31 cellular contexts compared by ENCODE assay signal in genomic region chr4:70640192-70640591, GRCh38. TPM values are rescaled to one million over a fixed set of nuclear protein-coding genes. Genes with fewer than 3 reads are reported as not detected.
DNase-seq lines count a peak whose midpoint lies in the region; ATAC-seq and TF ChIP-seq lines count a peak whose summit lies in the region.
"Had no signal": no experiment of that assay in that cellular context is flagged by ENCODE, and none has a peak within 500 bp of the region (broad histone marks: within the 10 kb centered on the region; RNA-seq: fewer than 3 reads in every experiment).

No MANE protein-coding gene starts in this region.

- no peaks in the 10 kb centered on the region for H3K27me3 Mint-ChIP-seq in activated T-cell treated with anti-CD3 and anti-CD28 coated beads, Interleukin-2, amount 50 U/mL, for 72 hours (ENCODE audit: low read depth)
- peaks cover 2% of the 10 kb centered on the region for H3K27me3 Mint-ChIP-seq in activated T-helper 1 cell treated with anti-CD3 and anti-CD28 coated beads, Interleukin-12 subunit alpha, Interleukin-12 subunit beta, Interleukin-2, Interleukin-4 antibody, amounts not matched to agents 30 ng/mL and 10 ng/mL and 1 ng/mL, durations not matched to agents 14 hours and 24 hours and 36 hours (ENCODE audit: insufficient read depth)
- H3K27me3 Mint-ChIP-seq in endothelial cell (ENCODE audit: unreplicated experiment): no peaks in the 10 kb centered on the region
- H3K27me3 Mint-ChIP-seq in immature natural killer cell (ENCODE audit: low read depth in 3 of 3): peaks cover 2% of the 10 kb centered on the region in 3 donors

- ATAC-seq in activated T-cell treated with anti-CD3 and anti-CD28 coated beads, Interleukin-2, amount 50 U/mL, for 72 hours (replicated peaks in 1 of 2): peak; percentile 39 to 85
- ATAC-seq in GM19351 (IDR thresholded peaks at IDR 0.05; ENCODE audit: unreplicated experiment) (peak; percentile 65), HG03175 (IDR thresholded peaks at IDR 0.05; ENCODE audit: unreplicated experiment) (peak; percentile 49)
- ATAC-seq: heart left ventricle, left cardiac atrium, Right ventricle myocardium inferior, sciatic nerve, WTC11 had no signal

- no peaks in the 10 kb centered on the region for H3K9me3 Mint-ChIP-seq in activated T-cell treated with anti-CD3 and anti-CD28 coated beads, Interleukin-2, amount 50 U/mL, for 72 hours
- H3K9me3 Mint-ChIP-seq in activated T-helper 1 cell treated with anti-CD3 and anti-CD28 coated beads, Interleukin-12 subunit alpha, Interleukin-12 subunit beta, Interleukin-2, Interleukin-4 antibody, amounts not matched to agents 30 ng/mL and 10 ng/mL and 1 ng/mL, durations not matched to agents 14 hours and 24 hours and 36 hours: no peaks in the 10 kb centered on the region
- no peaks in the 10 kb centered on the region for H3K9me3 Mint-ChIP-seq in endothelial cell (ENCODE audit: unreplicated experiment)
- no peaks in the 10 kb centered on the region for H3K9me3 Mint-ChIP-seq in immature natural killer cell
- H3K9me3 Mint-ChIP-seq: activated T-helper 2 cell treated with anti-CD3 and anti-CD28 coated beads, Interferon-gamma antibody, Interleukin-2, Interleukin-4, amounts not matched to agents 10 μg/mL and 5 μg/mL and 100 μg/mL, durations not matched to agents 14 hours and 24 hours and 36 hours; brain; neural progenitor cell had no signal

- peak overlapping the region in 1 of 2 donors; percentile 26 for H3K4me3 Mint-ChIP-seq in activated T-cell treated with anti-CD3 and anti-CD28 coated beads, Interleukin-2, amount 50 U/mL, for 72 hours
- H3K4me3 Mint-ChIP-seq in activated T-helper 1 cell treated with anti-CD3 and anti-CD28 coated beads, Interleukin-12 subunit alpha, Interleukin-12 subunit beta, Interleukin-2, Interleukin-4 antibody, amounts not matched to agents 30 ng/mL and 10 ng/mL and 1 ng/mL, durations not matched to agents 14 hours and 24 hours and 36 hours: no peak overlapping the region
- no peak overlapping the region for H3K4me3 Mint-ChIP-seq in endothelial cell (ENCODE audit: unreplicated experiment)
- no peak overlapping the region for H3K4me3 Mint-ChIP-seq in immature natural killer cell
- H3K4me3 Mint-ChIP-seq: brain, neural progenitor cell, WTC11 had no signal

- intact Hi-C loops in activated T-helper 1 cell treated with anti-CD3 and anti-CD28 coated beads, Interleukin-12 subunit alpha, Interleukin-12 subunit beta, Interleukin-2, Interleukin-4 antibody, amounts not matched to agents 30 ng/mL and 10 ng/mL and 1 ng/mL, durations not matched to agents 14 hours and 24 hours and 36 hours (cut with micrococcal nuclease): no loop called here

- peak overlapping the region; percentile 83 for H3K27ac Mint-ChIP-seq in activated T-cell treated with anti-CD3 and anti-CD28 coated beads, Interleukin-2, amount 50 U/mL, for 72 hours
- H3K27ac Mint-ChIP-seq in activated T-helper 1 cell treated with anti-CD3 and anti-CD28 coated beads, Interleukin-12 subunit alpha, Interleukin-12 subunit beta, Interleukin-2, Interleukin-4 antibody, amounts not matched to agents 30 ng/mL and 10 ng/mL and 1 ng/mL, durations not matched to agents 14 hours and 24 hours and 36 hours: peak overlapping the region; percentile 74
- no peak overlapping the region for H3K27ac Mint-ChIP-seq in endothelial cell (ENCODE audit: unreplicated experiment)
- H3K27ac Mint-ChIP-seq in immature natural killer cell: no peak overlapping the region
- H3K27ac Mint-ChIP-seq: activated T-helper 2 cell treated with anti-CD3 and anti-CD28 coated beads, Interferon-gamma antibody, Interleukin-2, Interleukin-4, amounts not matched to agents 10 μg/mL and 5 μg/mL and 100 μg/mL, durations not matched to agents 14 hours and 24 hours and 36 hours; brain; neural progenitor cell; WTC11 had no signal

- no peak for TF ChIP-seq CTCF in endothelial cell (IDR thresholded peaks at IDR 0.05; ENCODE audit: unreplicated experiment)

- no peaks in the 10 kb centered on the region for H3K36me3 Mint-ChIP-seq in activated T-cell treated with anti-CD3 and anti-CD28 coated beads, Interleukin-2, amount 50 U/mL, for 72 hours (ENCODE audit: insufficient read depth in 2 of 2)
- H3K36me3 Mint-ChIP-seq in activated T-helper 1 cell treated with anti-CD3 and anti-CD28 coated beads, Interleukin-12 subunit alpha, Interleukin-12 subunit beta, Interleukin-2, Interleukin-4 antibody, amounts not matched to agents 30 ng/mL and 10 ng/mL and 1 ng/mL, durations not matched to agents 14 hours and 24 hours and 36 hours (ENCODE audit: low read depth): no peaks in the 10 kb centered on the region
- H3K36me3 Mint-ChIP-seq in endothelial cell (ENCODE audit: low read depth, unreplicated experiment) (no peaks in the 10 kb centered on the region), immature natural killer cell (no peaks in the 10 kb centered on the region)
- H3K36me3 Mint-ChIP-seq: brain, neural progenitor cell, WTC11 had no signal

- peaks cover 16% of the 10 kb centered on the region for H3K4me1 Mint-ChIP-seq in activated T-cell treated with anti-CD3 and anti-CD28 coated beads, Interleukin-2, amount 50 U/mL, for 72 hours (ENCODE audit: low read depth)
- H3K4me1 Mint-ChIP-seq in activated T-helper 1 cell treated with anti-CD3 and anti-CD28 coated beads, Interleukin-12 subunit alpha, Interleukin-12 subunit beta, Interleukin-2, Interleukin-4 antibody, amounts not matched to agents 30 ng/mL and 10 ng/mL and 1 ng/mL, durations not matched to agents 14 hours and 24 hours and 36 hours (ENCODE audit: low read depth): peaks cover 6% of the 10 kb centered on the region
- H3K4me1 Mint-ChIP-seq in endothelial cell (ENCODE audit: unreplicated experiment) (peaks cover 15% of the 10 kb centered on the region), immature natural killer cell (no peaks in the 10 kb centered on the region)
- H3K4me1 Mint-ChIP-seq: neural progenitor cell, WTC11 had no signal

- DNase-seq in activated T-cell treated with anti-CD3 and anti-CD28 coated beads, Interleukin-2, amount 50 U/mL, for 72 hours: no peak
- no peak for DNase-seq in activated T-cell treated with anti-CD3 and anti-CD28 coated beads for 4 hours
- no peak for DNase-seq in activated T-helper 1 cell treated with anti-CD3 and anti-CD28 coated beads, Interleukin-12 subunit alpha, Interleukin-12 subunit beta, Interleukin-2, Interleukin-4 antibody, amounts not matched to agents 30 ng/mL and 10 ng/mL and 1 ng/mL, durations not matched to agents 14 hours and 24 hours and 36 hours (ENCODE audit: low spot score)
- no peak for DNase-seq in endothelial cell (ENCODE audit: low spot score)
- no peak for DNase-seq in SKM-1 treated with dmso at 0.1 percent for 144 hours (lab: John Stamatoyannopoulos, UW; ENCODE audit: unreplicated experiment)
- no peak for DNase-seq in immature natural killer cell
- DNase-seq: DND-41, erythroblast, GOT3, heart left ventricle, KG1, left cardiac atrium, MM.1S, NCI-H1436 treated with DMSO at 0.1 percent for 48 hours, OCI-M1, posterior cingulate gyrus, stomach, SW 1271, tibial artery had no signal

RNA-seq across cellular contexts. Expression of gene ENAM, which starts 11.6 kb away (rescaled TPM):
- not detected for total RNA-seq in activated T-cell treated with anti-CD3 and anti-CD28 coated beads, Interleukin-2, amount 50 U/mL, for 72 hours
- total RNA-seq in activated T-helper 1 cell treated with anti-CD3 and anti-CD28 coated beads, Interleukin-12 subunit alpha, Interleukin-12 subunit beta, Interleukin-2, Interleukin-4 antibody, amounts not matched to agents 30 ng/mL and 10 ng/mL and 1 ng/mL, durations not matched to agents 14 hours and 24 hours and 36 hours: not detected in 2 replicates
- total RNA-seq in endothelial cell (ENCODE audit: unreplicated experiment): 0.18 TPM
- polyA plus RNA-seq in immature natural killer cell: not detected
- total RNA-seq: activated T-helper 2 cell treated with anti-CD3 and anti-CD28 coated beads, Interferon-gamma antibody, Interleukin-2, Interleukin-4, amounts not matched to agents 10 μg/mL and 5 μg/mL and 100 μg/mL, durations not matched to agents 14 hours and 24 hours and 36 hours; chondrocyte; HT-29; NCI-H460; sciatic nerve; WTC11 had no signal

RNA-seq across cellular contexts. Expression of gene JCHAIN, which starts 26.1 kb away (rescaled TPM):
- total RNA-seq in activated T-cell treated with anti-CD3 and anti-CD28 coated beads, Interleukin-2, amount 50 U/mL, for 72 hours: under 1 TPM in 1 of 2 donors, not detected in 1; 0.49 TPM
- total RNA-seq in activated T-helper 1 cell treated with anti-CD3 and anti-CD28 coated beads, Interleukin-12 subunit alpha, Interleukin-12 subunit beta, Interleukin-2, Interleukin-4 antibody, amounts not matched to agents 30 ng/mL and 10 ng/mL and 1 ng/mL, durations not matched to agents 14 hours and 24 hours and 36 hours: not detected in 2 replicates
- not detected for total RNA-seq in endothelial cell (ENCODE audit: unreplicated experiment)
- polyA plus RNA-seq in immature natural killer cell: 1 to 10 TPM in 2 of 3 donors, under 1 TPM in 1; 0.76 to 3.3 (median 2.6) TPM
- total RNA-seq: activated T-helper 2 cell treated with anti-CD3 and anti-CD28 coated beads, Interferon-gamma antibody, Interleukin-2, Interleukin-4, amounts not matched to agents 10 μg/mL and 5 μg/mL and 100 μg/mL, durations not matched to agents 14 hours and 24 hours and 36 hours; chondrocyte; HT-29; NCI-H460 had no signal

RNA-seq across cellular contexts. Expression of gene AMBN, which starts 48.1 kb away (rescaled TPM):
- not detected for total RNA-seq in activated T-cell treated with anti-CD3 and anti-CD28 coated beads, Interleukin-2, amount 50 U/mL, for 72 hours
- total RNA-seq in activated T-helper 1 cell treated with anti-CD3 and anti-CD28 coated beads, Interleukin-12 subunit alpha, Interleukin-12 subunit beta, Interleukin-2, Interleukin-4 antibody, amounts not matched to agents 30 ng/mL and 10 ng/mL and 1 ng/mL, durations not matched to agents 14 hours and 24 hours and 36 hours: not detected in 2 replicates
- not detected for total RNA-seq in endothelial cell (ENCODE audit: unreplicated experiment)
- not detected for polyA plus RNA-seq in immature natural killer cell
- total RNA-seq: activated T-helper 2 cell treated with anti-CD3 and anti-CD28 coated beads, Interferon-gamma antibody, Interleukin-2, Interleukin-4, amounts not matched to agents 10 μg/mL and 5 μg/mL and 100 μg/mL, durations not matched to agents 14 hours and 24 hours and 36 hours; chondrocyte; fibroblast of villous mesenchyme; heart left ventricle; HT-29; left cardiac atrium; NCI-H460; Right ventricle myocardium inferior; sciatic nerve; stomach; WTC11 had no signal
- polyA plus RNA-seq: heart left ventricle, stomach had no signal

RNA-seq across cellular contexts. Expression of gene UTP3, which starts 48.1 kb away (rescaled TPM):
- total RNA-seq in activated T-cell treated with anti-CD3 and anti-CD28 coated beads, Interleukin-2, amount 50 U/mL, for 72 hours: 10 to 100 TPM; 24.3 to 26.0 TPM
- 51.5 and 52.8 TPM in 2 replicates for total RNA-seq in activated T-helper 1 cell treated with anti-CD3 and anti-CD28 coated beads, Interleukin-12 subunit alpha, Interleukin-12 subunit beta, Interleukin-2, Interleukin-4 antibody, amounts not matched to agents 30 ng/mL and 10 ng/mL and 1 ng/mL, durations not matched to agents 14 hours and 24 hours and 36 hours
- total RNA-seq in endothelial cell (ENCODE audit: unreplicated experiment): 28.6 TPM
- polyA plus RNA-seq in immature natural killer cell: 10 to 100 TPM in 1 of 3 donors, 1 to 10 TPM in 2; 6.2 to 17.6 (median 6.4) TPM

Comparison
In these comparisons a context has a peak if more than half of its experiments do, and no peak if none do; other contexts are left out.
1. H3K27ac Mint-ChIP-seq: peak in activated T-cell treated with anti-CD3 and anti-CD28 coated beads, Interleukin-2, amount 50 U/mL, for 72 hours (single experiment) and activated T-helper 1 cell treated with anti-CD3 and anti-CD28 coated beads, Interleukin-12 subunit alpha, Interleukin-12 subunit beta, Interleukin-2, Interleukin-4 antibody, amounts not matched to agents 30 ng/mL and 10 ng/mL and 1 ng/mL, durations not matched to agents 14 hours and 24 hours and 36 hours (single experiment); none in endothelial cell (single experiment) and immature natural killer cell (0 of 6).
2. Peak in every context shown above with its lines, with median percentiles within 50 percentile points of each other: ATAC-seq.